ENCODE assay signal across 25 cellular contexts in the genomic region with DNA sequence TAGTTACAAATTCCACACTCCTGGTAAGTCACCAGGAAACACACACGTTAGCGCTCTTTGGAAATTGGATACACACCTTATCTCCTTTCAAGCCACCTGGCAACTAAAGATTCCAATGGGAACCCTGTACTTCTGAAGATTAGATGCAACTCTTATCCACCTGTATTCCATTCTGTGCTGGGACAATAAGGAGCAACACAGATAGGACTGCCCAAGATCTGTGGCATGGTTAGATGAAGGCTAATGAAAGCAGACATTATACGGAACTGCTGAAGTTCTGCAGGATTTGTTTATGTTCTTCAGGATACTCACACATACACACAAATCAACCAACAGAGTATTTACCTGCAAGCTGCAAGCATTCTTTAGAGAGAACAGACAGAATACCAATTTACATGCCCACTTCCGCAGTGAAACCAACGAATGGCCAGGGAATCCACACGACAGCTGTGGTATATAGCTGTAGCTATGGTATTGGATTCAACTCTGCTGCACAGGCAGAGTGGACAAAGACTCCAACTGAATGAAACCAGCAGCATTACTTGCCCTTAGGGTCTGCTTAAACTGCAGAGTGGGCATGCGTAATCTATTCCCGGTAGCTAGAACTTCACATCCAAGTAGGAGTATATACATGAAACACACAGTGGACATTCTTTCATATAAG. TPM values are rescaled to one million over a fixed set of nuclear protein-coding genes. Genes with fewer than 3 reads are reported as not detected.
A peak's percentile ranks its signal among the peaks of the same experiment; 100 is the strongest.
DNase-seq lines count a peak whose midpoint lies in the region; ATAC-seq, FAIRE-seq and TF ChIP-seq lines count a peak whose summit lies in the region.
"Had no signal": no experiment of that assay in that cellular context is flagged by ENCODE, and none has a peak within 500 bp of the region (broad histone marks: within the 10 kb centered on the region; RNA-seq: fewer than 3 reads in every experiment).

No MANE protein-coding gene starts in this region.

- H3K4ac ChIP-seq in mesenchymal stem cell (ENCODE audit: low read depth in 1 of 2, low read length in 2 of 2), result no peak overlapping the region

- H2BK5ac ChIP-seq in mesenchymal stem cell (ENCODE audit: low read depth, low read length, poor library complexity, severe bottlenecking), result no peak overlapping the region

- H3K9ac ChIP-seq in MM.1S (ENCODE audit: low read length), result no peak overlapping the region
- H3K9ac ChIP-seq in endodermal cell (ENCODE audit: extremely low read depth, low read length, poor library complexity, severe bottlenecking), result no peak overlapping the region
- no peak overlapping the region for H3K9ac ChIP-seq in mesenchymal stem cell (ENCODE audit: low read length)

- ATAC-seq in HG02571 (IDR thresholded peaks at IDR 0.05; ENCODE audit: unreplicated experiment) (no peak), omental fat pad (ENCODE audit: low FRiP score) (no peak), GM21515 (IDR thresholded peaks at IDR 0.05; ENCODE audit: unreplicated experiment) (no peak)
- ATAC-seq: HCT116 had no signal

- no peaks in the 10 kb centered on the region; the same call in 1 of the 2 replicates for H3K36me3 ChIP-seq in MM.1S (replicated peaks; ENCODE audit: insufficient read depth, low read length)
- H3K36me3 ChIP-seq in endodermal cell (ENCODE audit: control insufficient read depth, insufficient read depth, low read length), result peaks cover 40% of the 10 kb centered on the region
- H3K36me3 ChIP-seq in mesenchymal stem cell (ENCODE audit: control insufficient read depth in 1 of 2, insufficient read depth in 2 of 2, low read depth in 1 of 2, low read length in 2 of 2), result peaks cover 15 to 57% of the 10 kb centered on the region in 2 experiments

- no peak overlapping the region for H2AK5ac ChIP-seq in mesenchymal stem cell (ENCODE audit: low read length, severe bottlenecking)

- no peak overlapping the region for H2BK15ac ChIP-seq in mesenchymal stem cell (ENCODE audit: low read depth, poor library complexity, severe bottlenecking)

- DNase-seq in HTR-8/SVneo (ENCODE audit: insufficient read length, low spot score), result no peak
- peak; percentile 64 for DNase-seq in MM.1S
- DNase-seq in endodermal cell, result no peak
- DNase-seq in mesenchymal stem cell, result no peak
- no peak for DNase-seq in putamen (ENCODE audit: low spot score)
- DNase-seq in omental fat pad (ENCODE audit: low spot score), result no peak
- DNase-seq: ACHN; BE2C; C1 segment of cervical spinal cord; CD4-positive, CD25-positive, alpha-beta regulatory T cell; CD8-positive, alpha-beta memory T cell; COR-L47; DMS 273 treated with DMSO at 0.1 percent for 48 hours; DMS53; DND-41; EL; GOT3; H7; HFFc6 had no signal

- H3K4me2 ChIP-seq in MM.1S (ENCODE audit: low read depth, low read length) (peak overlapping the region; percentile 4; the same call in 1 of the 2 replicates), mesenchymal stem cell (ENCODE audit: low read length, poor library complexity, severe bottlenecking) (no peak overlapping the region)

- H3K79me1 ChIP-seq in mesenchymal stem cell (replicated peaks; ENCODE audit: low read length, poor library complexity, severe bottlenecking), result peaks cover 45% of the 10 kb centered on the region

- no peak overlapping the region for H3K27ac Mint-ChIP-seq in endodermal cell
- H3K27ac Mint-ChIP-seq: CD4-positive, CD25-positive, alpha-beta regulatory T cell; HFFc6 had no signal

- H2AFZ ChIP-seq in MM.1S (ENCODE audit: low read length) (no peak overlapping the region), mesenchymal stem cell (ENCODE audit: low read depth, low read length) (no peak overlapping the region)

- no peaks in the 10 kb centered on the region for H3F3A ChIP-seq in MM.1S (ENCODE audit: insufficient read depth, low read length)

- FAIRE-seq in HTR-8/SVneo (lab: Jason Lieb, UNC), result peak; percentile 88
- FAIRE-seq: A204.1, GM12891, GM19239 had no signal

- H4K91ac ChIP-seq in mesenchymal stem cell (ENCODE audit: low read length), result no peak overlapping the region

- no peak overlapping the region for H3K4me3 ChIP-seq in MM.1S (ENCODE audit: low read length)
- no peak overlapping the region for H3K4me3 ChIP-seq in endodermal cell (ENCODE audit: low read length)
- no peak overlapping the region for H3K4me3 ChIP-seq in mesenchymal stem cell (ENCODE audit: insufficient read depth in 1 of 2, low read depth in 1 of 2, low read length in 2 of 2)

- H3K27me3 ChIP-seq in MM.1S (replicated peaks; ENCODE audit: insufficient read depth, low read length), result no peaks in the 10 kb centered on the region
- no peaks in the 10 kb centered on the region for H3K27me3 ChIP-seq in endodermal cell (ENCODE audit: control insufficient read depth, insufficient read depth, low read length, poor library complexity, severe bottlenecking)
- no peaks in the 10 kb centered on the region for H3K27me3 ChIP-seq in mesenchymal stem cell (ENCODE audit: control insufficient read depth in 1 of 2, insufficient read depth in 1 of 2, low read length in 2 of 2)
- H3K27me3 ChIP-seq: BE2C had no signal

- no peaks in the 10 kb centered on the region for H3K27me3 Mint-ChIP-seq in endodermal cell (ENCODE audit: insufficient read depth)
- H3K27me3 Mint-ChIP-seq: CD4-positive, CD25-positive, alpha-beta regulatory T cell; CD8-positive, alpha-beta memory T cell had no signal

- peaks cover 24% of the 10 kb centered on the region for H4K20me1 ChIP-seq in MM.1S (ENCODE audit: insufficient read depth, low read length)

- no peak overlapping the region for H3K4me3 Mint-ChIP-seq in endodermal cell
- H3K4me3 Mint-ChIP-seq: CD4-positive, CD25-positive, alpha-beta regulatory T cell; CD8-positive, alpha-beta memory T cell; HFFc6 had no signal

- peaks cover 50% of the 10 kb centered on the region for H3K79me2 ChIP-seq in MM.1S (ENCODE audit: low read length)

- H3K4me1 ChIP-seq in MM.1S (ENCODE audit: low read length) (peaks cover 23% of the 10 kb centered on the region), endodermal cell (ENCODE audit: control insufficient read depth, insufficient read depth, low read length) (peaks cover 3% of the 10 kb centered on the region), mesenchymal stem cell (ENCODE audit: control insufficient read depth, insufficient read depth, low read depth, low read length) (no peaks in the 10 kb centered on the region)
- H3K4me1 ChIP-seq: BE2C had no signal

- H3K4me1 Mint-ChIP-seq in endodermal cell, result peaks cover 59% of the 10 kb centered on the region

- peak overlapping the region; percentile 54 for H4K8ac ChIP-seq in mesenchymal stem cell (ENCODE audit: low read length)

- no peak overlapping the region for H3K14ac ChIP-seq in mesenchymal stem cell (ENCODE audit: low read length in 2 of 2)

- H3K9me3 ChIP-seq in MM.1S (replicated peaks; ENCODE audit: insufficient read depth, low read length) (no peaks in the 10 kb centered on the region), endodermal cell (ENCODE audit: control insufficient read depth, low read length) (no peaks in the 10 kb centered on the region), mesenchymal stem cell (ENCODE audit: control insufficient read depth, low read length) (no peaks in the 10 kb centered on the region)
- H3K9me3 ChIP-seq: BE2C had no signal

- no peak overlapping the region for H2BK120ac ChIP-seq in mesenchymal stem cell (ENCODE audit: low read depth, low read length)

- peaks cover 23% of the 10 kb centered on the region for H3K36me3 Mint-ChIP-seq in endodermal cell (ENCODE audit: low read depth)

- no peak overlapping the region for H2BK12ac ChIP-seq in mesenchymal stem cell (ENCODE audit: low read length in 2 of 2)

- no peaks in the 10 kb centered on the region for H3K9me2 ChIP-seq in MM.1S (replicated peaks; ENCODE audit: insufficient read depth, low read length)

- H3K18ac ChIP-seq in mesenchymal stem cell (ENCODE audit: low read depth in 1 of 2, low read length in 2 of 2), result no peak overlapping the region

- H3K27ac ChIP-seq in MM.1S (ENCODE audit: low read length), result peak overlapping the region; percentile 2; the same call in 1 of the 2 replicates
- H3K27ac ChIP-seq in endodermal cell (ENCODE audit: low read depth, low read length), result peak overlapping the region; percentile 15
- H3K27ac ChIP-seq in mesenchymal stem cell (ENCODE audit: low read length, poor library complexity, severe bottlenecking), result no peak overlapping the region

- H3K23ac ChIP-seq in mesenchymal stem cell (ENCODE audit: low read length in 2 of 2), result no peak overlapping the region

- no peaks in the 10 kb centered on the region for H3K9me3 Mint-ChIP-seq in endodermal cell
- H3K9me3 Mint-ChIP-seq: CD4-positive, CD25-positive, alpha-beta regulatory T cell; CD8-positive, alpha-beta memory T cell; HFFc6 had no signal

- 92 to 94% methylated on average over 6 to 8 of the region's 8 CpGs for whole genome bisulfite sequencing in endodermal cell (ENCODE audit: insufficient coverage in 1 of 2, insufficient read length in 1 of 2), 2 experiments
- 96% methylated on average over 8 of the region's 8 CpGs for WGBS in mesenchymal stem cell

- TF ChIP-seq CTCF in MM.1S (IDR thresholded peaks at IDR 0.05; ENCODE audit: low read length), result no peak
- no peak for TF ChIP-seq CTCF in endodermal cell (conservative IDR thresholded peaks at IDR 0.05)
- TF ChIP-seq CTCF in omental fat pad (IDR thresholded peaks at IDR 0.05), result no peak

RNA-seq across cellular contexts. Expression of a gene that starts 12.0 kb away (rescaled TPM):
- total RNA-seq in endodermal cell, result 10 to 100 TPM; 19.3 to 28.7 TPM
- polyA plus RNA-seq in endodermal cell (2013, experiment 1 of 2), result 26.8 TPM
- polyA plus RNA-seq in endodermal cell (2013, experiment 2 of 2), result 25.4 TPM
- 13.9 TPM for polyA plus RNA-seq in mesenchymal stem cell (2013, experiment 1 of 2)
- 13.6 TPM for polyA plus RNA-seq in mesenchymal stem cell (2013, experiment 2 of 2)
- 10 to 100 TPM; 19.3 to 41.1 (median 23.2) TPM for total RNA-seq in omental fat pad

RNA-seq across cellular contexts. Expression of a gene that starts 40.3 kb away (rescaled TPM):
- total RNA-seq in endodermal cell, result 10 to 100 TPM in 1 of 2 donors, 1 to 10 TPM in 1; 9.0 to 16.4 TPM
- polyA plus RNA-seq in endodermal cell (2013, experiment 1 of 2), result 5.4 TPM
- polyA plus RNA-seq in endodermal cell (2013, experiment 2 of 2), result 5.1 TPM
- polyA plus RNA-seq in mesenchymal stem cell (2013, experiment 1 of 2), result 4.9 TPM
- 4.7 TPM for polyA plus RNA-seq in mesenchymal stem cell (2013, experiment 2 of 2)
- total RNA-seq in omental fat pad, result 10 to 100 TPM; 15.0 to 33.4 (median 23.2) TPM

RNA-seq across cellular contexts. Expression of a gene that starts 48.8 kb away (rescaled TPM):
- total RNA-seq in endodermal cell, result 10 to 100 TPM in 1 of 2 donors, 1 to 10 TPM in 1; 5.7 to 10.2 TPM
- 7.2 TPM for polyA plus RNA-seq in endodermal cell (2013, experiment 1 of 2)
- 7.4 TPM for polyA plus RNA-seq in endodermal cell (2013, experiment 2 of 2)
- polyA plus RNA-seq in mesenchymal stem cell (2013, experiment 1 of 2), result 8.0 TPM
- polyA plus RNA-seq in mesenchymal stem cell (2013, experiment 2 of 2), result 8.4 TPM
- under 1 TPM in 1 of 4 donors, not detected in 3; 0.19 TPM for total RNA-seq in omental fat pad
- total RNA-seq: CD4-positive, CD25-positive, alpha-beta regulatory T cell; CD8-positive, alpha-beta memory T cell had no signal
- polyA plus RNA-seq: CD4-positive, CD25-positive, alpha-beta regulatory T cell; CD8-positive, alpha-beta memory T cell had no signal

Comparison
In these comparisons a context has a peak if more than half of its experiments do, and no peak if none do; other contexts are left out.
1. RNA of a gene that starts 48.8 kb away (total RNA-seq): 5.7 to 10.2 TPM in endodermal cell; 0.19 TPM in omental fat pad; every median in the first group is over 4 times any median in the second.